9 cellular contexts compared by ENCODE assay signal in genomic region chr7:90624128-90624980, GRCh38. TPM values are rescaled to one million over a fixed set of nuclear protein-coding genes. Genes with fewer than 3 reads are reported as not detected.
A peak's percentile ranks its signal among the peaks of the same experiment; 100 is the strongest.
DNase-seq lines count a peak whose midpoint lies in the region; ATAC-seq, FAIRE-seq and TF ChIP-seq lines count a peak whose summit lies in the region.
"Had no signal": no experiment of that assay in that cellular context is flagged by ENCODE, and none has a peak within 500 bp of the region (broad histone marks: within the 10 kb centered on the region; RNA-seq: fewer than 3 reads in every experiment).

No MANE protein-coding gene starts in this region.

- WGBS in adrenal gland, 4 donors = 51 to 59% (median 56%) methylated on average over 7 of the region's 7 CpGs
- WGBS in small intestine, 3 donors = 73 to 81% (median 74%) methylated on average over 7 of the region's 7 CpGs

- peak overlapping the region; percentile 46 for H3K27ac Mint-ChIP-seq in stimulated activated memory B cell treated with anti-CD40 and anti-IgM and Interleukin-4, amounts not matched to agents 10 μg/mL and 1 μg/mL and 100 μg/mL, for 72 hours

- H3K4me1 ChIP-seq in adrenal gland (replicated peaks in 1 of 2) (peaks cover 14 to 15% of the 10 kb centered on the region in 2 donors), small intestine (ENCODE audit: control insufficient read depth in 2 of 2, insufficient read depth in 1 of 2, low read depth in 1 of 2, low read length in 1 of 2) (no peaks in the 10 kb centered on the region)

- H3K4me3 ChIP-seq in adrenal gland (no peak overlapping the region), small intestine (ENCODE audit: low read depth in 1 of 2, low read length in 2 of 2) (no peak overlapping the region)

- intact Hi-C loops in adrenal gland (cut with DNase I) = loop anchor here in 1 of 2 donors (10.0 kb wide), 1 partner anchor 170 kb away; no protein-coding TSS in a partner anchor
- intact Hi-C loops in left cardiac atrium (cut with DNase I) = loop anchor here in 1 of 2 donors (10.0 kb wide), 1 partner anchor 70 kb away; no protein-coding TSS in a partner anchor

- no peaks in the 10 kb centered on the region for H3K36me3 Mint-ChIP-seq in stimulated activated memory B cell treated with anti-CD40 and anti-IgM and Interleukin-4, amounts not matched to agents 10 μg/mL and 1 μg/mL and 100 μg/mL, for 72 hours

- DNase-seq in HPDE6-E6E7 (ENCODE audit: extremely low spot score) = peak; percentile 40
- no peak for DNase-seq in adrenal gland
- no peak for DNase-seq in left cardiac atrium
- DNase-seq in H4 (ENCODE audit: low spot score) = no peak
- no peak for DNase-seq in small intestine
- DNase-seq in HUDEP-2 (lab: John Stamatoyannopoulos, UW; ENCODE audit: unreplicated experiment in 76 of 76) = no peak
- DNase-seq: H7, NCI-H146 had no signal

- peaks cover 20% of the 10 kb centered on the region for H3K4me1 Mint-ChIP-seq in stimulated activated memory B cell treated with anti-CD40 and anti-IgM and Interleukin-4, amounts not matched to agents 10 μg/mL and 1 μg/mL and 100 μg/mL, for 72 hours

- TF ChIP-seq CTCF in adrenal gland (IDR thresholded peaks at IDR 0.05) = no peak

- H3K9me3 ChIP-seq in adrenal gland (replicated peaks in 1 of 3) = no peaks in the 10 kb centered on the region
- H3K9me3 ChIP-seq in small intestine (ENCODE audit: control insufficient read depth, low read depth) = no peaks in the 10 kb centered on the region

- no peaks in the 10 kb centered on the region for H3K36me3 ChIP-seq in adrenal gland (replicated peaks in 1 of 2)
- no peaks in the 10 kb centered on the region for H3K36me3 ChIP-seq in small intestine (ENCODE audit: control insufficient read depth in 2 of 2, insufficient read depth in 2 of 2, low read length in 2 of 2)

- no peak for FAIRE-seq in small intestine (lab: Jason Lieb, UNC)

- no peaks in the 10 kb centered on the region for H3K27me3 Mint-ChIP-seq in stimulated activated memory B cell treated with anti-CD40 and anti-IgM and Interleukin-4, amounts not matched to agents 10 μg/mL and 1 μg/mL and 100 μg/mL, for 72 hours

- H3K4me3 Mint-ChIP-seq in stimulated activated memory B cell treated with anti-CD40 and anti-IgM and Interleukin-4, amounts not matched to agents 10 μg/mL and 1 μg/mL and 100 μg/mL, for 72 hours = no peak overlapping the region

- no peaks in the 10 kb centered on the region for H3K9me3 Mint-ChIP-seq in stimulated activated memory B cell treated with anti-CD40 and anti-IgM and Interleukin-4, amounts not matched to agents 10 μg/mL and 1 μg/mL and 100 μg/mL, for 72 hours

- peak overlapping the region in 4 of 5 donors; percentile 3 to 57 (median 10) for H3K27ac ChIP-seq in adrenal gland
- H3K27ac ChIP-seq in small intestine (ENCODE audit: low read depth in 1 of 2, low read length in 1 of 2) = no peak overlapping the region

- no peak for TF ChIP-seq POLR2A in adrenal gland (IDR thresholded peaks at IDR 0.05)

- peak; percentile 27 to 42 for ATAC-seq in left cardiac atrium
- no peak for ATAC-seq in stimulated activated memory B cell treated with anti-CD40 and anti-IgM and Interleukin-4, amounts not matched to agents 10 μg/mL and 1 μg/mL and 100 μg/mL, for 72 hours

- H3K27me3 ChIP-seq in adrenal gland = no peaks in the 10 kb centered on the region
- no peaks in the 10 kb centered on the region for H3K27me3 ChIP-seq in small intestine (ENCODE audit: control insufficient read depth in 2 of 2, insufficient read depth in 2 of 2, low read length in 2 of 2)

RNA-seq across cellular contexts. Expression of gene CDK14, which starts 28.2 kb away (rescaled TPM):
- total RNA-seq in adrenal gland (10 to 100 TPM in 3 of 8 donors, 1 to 10 TPM in 5; 3.0 to 14.0 (median 7.6) TPM), left cardiac atrium (10 to 100 TPM; 35.9 to 53.5 TPM)
- polyA plus RNA-seq in adrenal gland (10 to 100 TPM in 1 of 3 donors, 1 to 10 TPM in 2; 1.9 to 10.3 (median 3.4) TPM), small intestine (1 to 10 TPM in 2 of 3 donors, not detected in 1; 1.1 to 2.0 TPM)
- total RNA-seq in H4 (2014; rRNA removed; shearing (Covaris generic)) = 9.9 and 14.0 TPM in 2 replicates

Comparison
In these comparisons a context has a peak if more than half of its experiments do, and no peak if none do; other contexts are left out.
1. H3K27ac ChIP-seq: peak in adrenal gland (4 of 5); none in small intestine (0 of 2).